ENCODE assay signal across 21 cellular contexts in the genomic region with DNA sequence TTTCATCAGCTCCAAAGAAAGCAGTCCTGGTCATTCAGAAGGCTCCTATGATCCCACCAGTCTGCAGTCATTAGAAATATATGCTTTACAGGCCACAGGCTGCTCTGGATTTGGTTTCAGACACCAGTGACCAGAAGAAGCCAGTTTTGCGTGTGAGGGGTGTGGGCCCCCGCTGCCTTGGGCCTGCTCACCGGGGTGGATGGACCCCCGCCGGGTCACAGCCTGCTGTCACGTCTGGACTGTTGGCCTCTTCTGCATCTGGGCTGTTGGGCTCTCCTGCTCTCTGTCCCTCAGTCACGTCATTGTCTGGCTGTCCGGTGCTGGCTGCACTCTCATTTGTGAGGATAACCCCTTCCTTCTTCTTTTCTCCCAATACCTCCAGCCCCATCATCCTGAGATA. TPM values are rescaled to one million over a fixed set of nuclear protein-coding genes. Genes with fewer than 3 reads are reported as not detected.
DNase-seq lines count a peak whose midpoint lies in the region; ATAC-seq, FAIRE-seq and TF ChIP-seq lines count a peak whose summit lies in the region.
"Had no signal": no experiment of that assay in that cellular context is flagged by ENCODE, and none has a peak within 500 bp of the region (broad histone marks: within the 10 kb centered on the region; RNA-seq: fewer than 3 reads in every experiment).

No MANE protein-coding gene starts in this region.

- H3K18ac ChIP-seq in trophoblast cell (ENCODE audit: low read length), result no peak overlapping the region

- POLR2A ChIA-PET in Panc1 (lab: Charles Lee), result no interaction called here
- POLR2A ChIA-PET in naive thymus-derived CD8-positive, alpha-beta T cell (lab: Charles Lee), result no interaction called here

- H3K27ac ChIP-seq in right atrium auricular region (no peak overlapping the region), Panc1 (ENCODE audit: low read length) (no peak overlapping the region), trophoblast cell (ENCODE audit: low read depth, low read length) (no peak overlapping the region), kidney (ENCODE audit: low read depth in 2 of 2, low read length in 2 of 2) (no peak overlapping the region)
- H3K27ac ChIP-seq: 22Rv1, A549, GM23248, HL-60 had no signal

- H2BK12ac ChIP-seq in trophoblast cell (ENCODE audit: low read length), result no peak overlapping the region

- H3K9ac ChIP-seq in trophoblast cell (ENCODE audit: low read length) (no peak overlapping the region), kidney (ENCODE audit: low read length in 2 of 2) (no peak overlapping the region)
- H3K9ac ChIP-seq: GM23248 had no signal

- intact Hi-C loops in left ventricle myocardium superior (cut with micrococcal nuclease) (no loop called here), Panc1 (cut with micrococcal nuclease; ENCODE audit: unreplicated experiment) (no loop called here), kidney (cut with DNase I) (no loop called here)

- CTCF ChIA-PET in Panc1 (lab: Charles Lee), result no interaction called here

- ATAC-seq in left ventricle myocardium superior, result no peak
- no peak for ATAC-seq in Panc1
- ATAC-seq in naive thymus-derived CD8-positive, alpha-beta T cell, result no peak
- ATAC-seq: A549 had no signal

- WGBS in trophoblast cell (ENCODE audit: extremely low coverage, insufficient coverage, insufficient read length), result no CpG with 5 or more reads among the region's 8 CpGs

- H4K91ac ChIP-seq in trophoblast cell (ENCODE audit: low read depth, low read length), result no peak overlapping the region

- in situ Hi-C loops in Panc1 (cut with HindIII; ENCODE audit: low pct_unique_long_range_greater_than_20kb, low sequenced_read_pairs), result no loop called here

- H3K36me3 ChIP-seq in right atrium auricular region (peaks cover 61% of the 10 kb centered on the region), Panc1 (ENCODE audit: control insufficient read depth, insufficient read depth, low read length) (peaks cover 38% of the 10 kb centered on the region), trophoblast cell (ENCODE audit: control insufficient read depth in 1 of 2, insufficient read depth in 2 of 2, low read length in 2 of 2) (peaks cover 44 to 54% of the 10 kb centered on the region in 2 experiments), kidney (ENCODE audit: control insufficient read depth in 1 of 2, insufficient read depth in 2 of 2, low read length in 2 of 2) (peaks cover 36 to 41% of the 10 kb centered on the region in 2 donors)

- peak overlapping the region; percentile 16 for H4K12ac ChIP-seq in trophoblast cell (ENCODE audit: low read depth, low read length)

- TF ChIP-seq CTCF in right atrium auricular region (IDR thresholded peaks at IDR 0.05) (no peak), Panc1 (IDR thresholded peaks at IDR 0.05) (no peak), glutamatergic neuron (IDR thresholded peaks at IDR 0.05; ENCODE audit: partially characterized antibody, unreplicated experiment) (no peak), kidney (IDR thresholded peaks at IDR 0.05; ENCODE audit: borderline replicate concordance, extremely low read depth, insufficient read depth) (no peak)

- H3K4me1 Mint-ChIP-seq in glutamatergic neuron (ENCODE audit: low read depth, unreplicated experiment), result peaks cover 42% of the 10 kb centered on the region
- peaks cover 0 to 2% (median under 1%) of the 10 kb centered on the region in 4 donors for H3K4me1 Mint-ChIP-seq in naive thymus-derived CD8-positive, alpha-beta T cell
- H3K4me1 Mint-ChIP-seq: CD14-positive monocyte; CD4-positive, alpha-beta memory T cell had no signal

- H2AFZ ChIP-seq in trophoblast cell (ENCODE audit: insufficient read depth, low read length, poor library complexity), result no peak overlapping the region
- H2AFZ ChIP-seq: GM23248 had no signal

- peaks cover 9% of the 10 kb centered on the region for H3K27me3 Mint-ChIP-seq in glutamatergic neuron (ENCODE audit: unreplicated experiment)
- H3K27me3 Mint-ChIP-seq in naive thymus-derived CD8-positive, alpha-beta T cell, result no peaks in the 10 kb centered on the region
- H3K27me3 Mint-ChIP-seq: CD4-positive, alpha-beta memory T cell; IgD-negative memory B cell had no signal

- no peak overlapping the region for H3K4me2 ChIP-seq in trophoblast cell (ENCODE audit: low read length)
- H3K4me2 ChIP-seq: A549 had no signal

- H3K4me3 ChIP-seq in right atrium auricular region (no peak overlapping the region), Panc1 (ENCODE audit: low read depth in 2 of 2, low read length in 2 of 2) (no peak overlapping the region), trophoblast cell (ENCODE audit: low read depth, low read length) (no peak overlapping the region), kidney (ENCODE audit: low read length in 2 of 2) (no peak overlapping the region)
- H3K4me3 ChIP-seq: A549, GM23248, HAP-1 had no signal

- H3K9me3 Mint-ChIP-seq in glutamatergic neuron (ENCODE audit: unreplicated experiment), result peaks cover 7% of the 10 kb centered on the region
- H3K9me3 Mint-ChIP-seq in naive thymus-derived CD8-positive, alpha-beta T cell, result no peaks in the 10 kb centered on the region
- H3K9me3 Mint-ChIP-seq: CD14-positive monocyte, IgD-negative memory B cell had no signal

- H3K9me3 ChIP-seq in right atrium auricular region (no peaks in the 10 kb centered on the region), Panc1 (ENCODE audit: control insufficient read depth, insufficient read depth, low read depth, low read length) (no peaks in the 10 kb centered on the region), trophoblast cell (ENCODE audit: insufficient read depth, low read depth, low read length) (peaks cover 4% of the 10 kb centered on the region), kidney (ENCODE audit: control insufficient read depth in 1 of 2, low read length in 2 of 2) (no peaks in the 10 kb centered on the region)
- H3K9me3 ChIP-seq: A549, HAP-1 had no signal

- peak; percentile 38 for DNase-seq in right atrium auricular region (ENCODE audit: low spot score)
- no peak for DNase-seq in left ventricle myocardium superior
- DNase-seq in Panc1 (ENCODE audit: low read depth, low spot score), result no peak
- DNase-seq in glutamatergic neuron, result no peak
- no peak for DNase-seq in trophoblast cell
- DNase-seq in NCI-H1694 treated with DMSO at 0.1 percent for 48 hours (lab: John Stamatoyannopoulos, UW), result no peak
- no peak for DNase-seq in naive thymus-derived CD8-positive, alpha-beta T cell
- no peak for DNase-seq in kidney
- DNase-seq: AML-193; CD4-positive, alpha-beta memory T cell; DMS153; DMS79; GDM1; GM23248 had no signal

- no peak overlapping the region for H2BK120ac ChIP-seq in trophoblast cell (ENCODE audit: insufficient read depth, low read length, poor library complexity)

- BruUV-seq in Panc1 (replicated peaks; lab: Mats Ljungman, UMichigan), result TSS peak; percentile 67

- H3K23ac ChIP-seq in trophoblast cell (ENCODE audit: low read length), result no peak overlapping the region

- H3K79me2 ChIP-seq in trophoblast cell (ENCODE audit: control insufficient read depth, insufficient read depth, low read length, poor library complexity), result no peaks in the 10 kb centered on the region

- no peak overlapping the region for H2AK5ac ChIP-seq in trophoblast cell (ENCODE audit: low read length)

- no peak overlapping the region for H3K4ac ChIP-seq in trophoblast cell (ENCODE audit: low read depth, low read length)

- no peak overlapping the region for H3K4me3 Mint-ChIP-seq in glutamatergic neuron (ENCODE audit: unreplicated experiment)
- no peak overlapping the region for H3K4me3 Mint-ChIP-seq in naive thymus-derived CD8-positive, alpha-beta T cell
- H3K4me3 Mint-ChIP-seq: CD14-positive monocyte; CD4-positive, alpha-beta memory T cell; IgD-negative memory B cell had no signal

- H3K79me1 ChIP-seq in trophoblast cell (ENCODE audit: low read length), result no peaks in the 10 kb centered on the region

- H3K27me3 ChIP-seq in right atrium auricular region, result no peaks in the 10 kb centered on the region
- no peaks in the 10 kb centered on the region for H3K27me3 ChIP-seq in Panc1 (ENCODE audit: control insufficient read depth, insufficient read depth, low read length)
- H3K27me3 ChIP-seq in trophoblast cell (ENCODE audit: insufficient read depth, low read length), result no peaks in the 10 kb centered on the region

- H3K36me3 Mint-ChIP-seq in glutamatergic neuron (ENCODE audit: unreplicated experiment), result peaks cover 16% of the 10 kb centered on the region
- H3K36me3 Mint-ChIP-seq in naive thymus-derived CD8-positive, alpha-beta T cell, result peaks cover 18 to 86% (median 45%) of the 10 kb centered on the region in 3 donors

- no peak overlapping the region for H4K8ac ChIP-seq in trophoblast cell (ENCODE audit: low read depth, low read length)

- H3K4me1 ChIP-seq in right atrium auricular region (no peaks in the 10 kb centered on the region), Panc1 (ENCODE audit: control insufficient read depth, insufficient read depth, low read length) (no peaks in the 10 kb centered on the region), trophoblast cell (ENCODE audit: control insufficient read depth in 1 of 2, insufficient read depth in 2 of 2, low read length in 2 of 2) (no peaks in the 10 kb centered on the region), kidney (ENCODE audit: control insufficient read depth in 1 of 2, insufficient read depth in 1 of 2, low read depth in 1 of 2, low read length in 2 of 2) (no peaks in the 10 kb centered on the region)
- H3K4me1 ChIP-seq: A549, HAP-1 had no signal

- H3K14ac ChIP-seq in trophoblast cell (ENCODE audit: low read length), result no peak overlapping the region

- H2BK5ac ChIP-seq in trophoblast cell (ENCODE audit: low read depth, low read length, poor library complexity), result no peak overlapping the region

- peak overlapping the region; percentile 79 for H3K27ac Mint-ChIP-seq in glutamatergic neuron (ENCODE audit: unreplicated experiment)
- no peak overlapping the region for H3K27ac Mint-ChIP-seq in naive thymus-derived CD8-positive, alpha-beta T cell
- H3K27ac Mint-ChIP-seq: CD14-positive monocyte; CD4-positive, alpha-beta memory T cell; IgD-negative memory B cell had no signal

- no peak for FAIRE-seq in kidney (lab: Jason Lieb, UNC)
- FAIRE-seq: A549, GM19239 had no signal

RNA-seq across cellular contexts. Expression of a gene that starts 33.1 kb away (rescaled TPM):
- total RNA-seq in right atrium auricular region (10 to 100 TPM; 21.2 to 21.4 TPM), left ventricle myocardium superior (33.5 TPM), Panc1 (2021; ENCODE audit: unreplicated experiment) (125 TPM), glutamatergic neuron (ENCODE audit: unreplicated experiment) (60.3 TPM), kidney (48.9 TPM)
- 105 TPM for polyA plus RNA-seq in Panc1 (2012; ENCODE audit: insufficient read length)
- polyA plus RNA-seq in trophoblast cell (2013), result 34.2 and 36.1 TPM in 2 replicates
- 10 to 100 TPM; 84.6 to 86.5 TPM for total RNA-seq in naive thymus-derived CD8-positive, alpha-beta T cell
- 10 to 100 TPM; 18.3 to 48.7 (median 27.8) TPM for polyA plus RNA-seq in naive thymus-derived CD8-positive, alpha-beta T cell
- 16.9 TPM for polyA plus RNA-seq in kidney (ENCODE audit: insufficient read depth, low read depth, low replicate concordance)

RNA-seq across cellular contexts. Expression of a gene that starts 33.5 kb away (rescaled TPM):
- total RNA-seq in right atrium auricular region (1 to 10 TPM in 1 of 2 donors, under 1 TPM in 1; 0.67 to 1.2 TPM), left ventricle myocardium superior (2.3 TPM), Panc1 (2021; ENCODE audit: unreplicated experiment) (30.4 TPM), glutamatergic neuron (ENCODE audit: unreplicated experiment) (47.2 TPM), kidney (13.1 TPM)
- polyA plus RNA-seq in Panc1 (2012; ENCODE audit: insufficient read length), result 21.6 TPM
- polyA plus RNA-seq in trophoblast cell (2013), result 8.9 and 9.3 TPM in 2 replicates
- total RNA-seq in naive thymus-derived CD8-positive, alpha-beta T cell, result 1 to 10 TPM; 9.0 to 9.4 TPM
- polyA plus RNA-seq in naive thymus-derived CD8-positive, alpha-beta T cell, result 1 to 10 TPM; 4.3 to 6.8 (median 4.4) TPM
- 6.5 TPM for polyA plus RNA-seq in kidney (ENCODE audit: insufficient read depth, low read depth, low replicate concordance)
